ENCODE assay signal across 8 cellular contexts in genomic region chr2:37711308-37711731, GRCh38. TPM values are rescaled to one million over a fixed set of nuclear protein-coding genes. Genes with fewer than 3 reads are reported as not detected.
A peak's percentile ranks its signal among the peaks of the same experiment; 100 is the strongest.
DNase-seq lines count a peak whose midpoint lies in the region; ATAC-seq and TF ChIP-seq lines count a peak whose summit lies in the region.

No MANE protein-coding gene starts in this region.

- peak overlapping the region; percentile 30 to 64 (median 38) for H3K4me3 Mint-ChIP-seq in CD4-positive, CD25-positive, alpha-beta regulatory T cell
- H3K4me3 Mint-ChIP-seq in endothelial cell (ENCODE audit: unreplicated experiment): no peak overlapping the region

- H3K27ac ChIP-seq in CD4-positive, CD25-positive, alpha-beta regulatory T cell (ENCODE audit: insufficient read depth, low read length, poor library complexity, severe bottlenecking): peak overlapping the region; percentile 48
- H3K27ac ChIP-seq in gastrocnemius medialis: no peak overlapping the region

- H3K27me3 ChIP-seq in CD4-positive, CD25-positive, alpha-beta regulatory T cell (ENCODE audit: control insufficient read depth, insufficient read depth, low read length): no peaks in the 10 kb centered on the region
- no peaks in the 10 kb centered on the region for H3K27me3 ChIP-seq in gastrocnemius medialis

- peaks cover 39 to 52% (median 42%) of the 10 kb centered on the region in 4 donors for H3K4me1 Mint-ChIP-seq in CD4-positive, CD25-positive, alpha-beta regulatory T cell
- H3K4me1 Mint-ChIP-seq in endothelial cell (ENCODE audit: unreplicated experiment): peaks cover 18% of the 10 kb centered on the region

- peak; percentile 90 for ATAC-seq in CD4-positive, CD25-positive, alpha-beta regulatory T cell (ENCODE audit: low read depth in 2 of 2)
- ATAC-seq in gastrocnemius medialis (no peak), GM18519 (IDR thresholded peaks at IDR 0.05; ENCODE audit: low FRiP score, unreplicated experiment) (no peak)

- no peaks in the 10 kb centered on the region for H3K27me3 Mint-ChIP-seq in CD4-positive, CD25-positive, alpha-beta regulatory T cell
- no peaks in the 10 kb centered on the region for H3K27me3 Mint-ChIP-seq in endothelial cell (ENCODE audit: unreplicated experiment)

- DNase-seq in CD4-positive, CD25-positive, alpha-beta regulatory T cell: peak in 2 of 3 donors; percentile 34 to 84
- DNase-seq in H4 (ENCODE audit: low spot score) (peak; percentile 84), SIG-M5 (lab: John Stamatoyannopoulos, UW) (peak; percentile 85), endothelial cell (ENCODE audit: low spot score) (peak; percentile 8), NCI-H446 treated with DMSO at 0.1 percent for 48 hours (lab: John Stamatoyannopoulos, UW) (no peak), gastrocnemius medialis (no peak)
- peak; percentile 4 for DNase-seq in stimulated activated CD8-positive, alpha-beta memory T cell treated with anti-CD3 and anti-CD28 coated beads, Interleukin-4, amount 100 ng/mL, for 24 hours (ENCODE audit: low read depth)

- peaks cover 24% of the 10 kb centered on the region for H3K4me1 ChIP-seq in CD4-positive, CD25-positive, alpha-beta regulatory T cell (ENCODE audit: control insufficient read depth, insufficient read depth, low read length, poor library complexity, severe bottlenecking)
- peaks cover 0 to 3% of the 10 kb centered on the region in 2 donors for H3K4me1 ChIP-seq in gastrocnemius medialis

- no peaks in the 10 kb centered on the region for H3K36me3 Mint-ChIP-seq in CD4-positive, CD25-positive, alpha-beta regulatory T cell
- no peaks in the 10 kb centered on the region for H3K36me3 Mint-ChIP-seq in endothelial cell (ENCODE audit: low read depth, unreplicated experiment)

- H3K36me3 ChIP-seq in CD4-positive, CD25-positive, alpha-beta regulatory T cell (ENCODE audit: control insufficient read depth, insufficient read depth, low read length): no peaks in the 10 kb centered on the region
- no peaks in the 10 kb centered on the region for H3K36me3 ChIP-seq in gastrocnemius medialis

- in situ Hi-C loops in gastrocnemius medialis (cut with MboI; ENCODE audit: low sequenced_read_pairs in 4 of 4): no loop called here

- H3K4me3 ChIP-seq in CD4-positive, CD25-positive, alpha-beta regulatory T cell (ENCODE audit: low read depth, low read length): peak overlapping the region; percentile 39
- H3K4me3 ChIP-seq in gastrocnemius medialis: no peak overlapping the region

- TF ChIP-seq POLR2A in gastrocnemius medialis (IDR thresholded peaks at IDR 0.05): no peak

- TF ChIP-seq CTCF in endothelial cell (IDR thresholded peaks at IDR 0.05; ENCODE audit: unreplicated experiment) (no peak), gastrocnemius medialis (IDR thresholded peaks at IDR 0.05 in 4 of 5, conservative IDR thresholded peaks at IDR 0.05 in 1 of 5) (no peak)

- intact Hi-C loops in gastrocnemius medialis (cut with DNase I; ENCODE audit: low total_unique reads): no loop called here

- H3K27ac Mint-ChIP-seq in CD4-positive, CD25-positive, alpha-beta regulatory T cell: peak overlapping the region; percentile 42 to 74 (median 50)
- no peak overlapping the region for H3K27ac Mint-ChIP-seq in endothelial cell (ENCODE audit: unreplicated experiment)

- peaks cover 5 to 7% of the 10 kb centered on the region in 2 experiments for H3K9me3 ChIP-seq in CD4-positive, CD25-positive, alpha-beta regulatory T cell (ENCODE audit: control insufficient read depth in 2 of 2, low read length in 2 of 2)
- H3K9me3 ChIP-seq in gastrocnemius medialis: no peaks in the 10 kb centered on the region

- H3K9me3 Mint-ChIP-seq in CD4-positive, CD25-positive, alpha-beta regulatory T cell: peaks cover 0 to 8% (median 6%) of the 10 kb centered on the region in 7 donors
- no peaks in the 10 kb centered on the region for H3K9me3 Mint-ChIP-seq in endothelial cell (ENCODE audit: unreplicated experiment)

RNA-seq across cellular contexts. Expression of gene CDC42EP3, which starts 39.9 kb away (rescaled TPM):
- total RNA-seq in CD4-positive, CD25-positive, alpha-beta regulatory T cell: 36.4 TPM
- 10 to 100 TPM; 57.9 to 81.4 (median 68.5) TPM for polyA plus RNA-seq in CD4-positive, CD25-positive, alpha-beta regulatory T cell
- 4.1 and 8.5 TPM in 2 replicates for total RNA-seq in H4 (2014; rRNA removed; shearing (Covaris generic))
- total RNA-seq in endothelial cell (ENCODE audit: unreplicated experiment) (53.1 TPM), gastrocnemius medialis (10 to 100 TPM; 20.0 to 90.6 (median 57.2) TPM)

Comparison
In these comparisons a context has a peak if more than half of its experiments do, and no peak if none do; other contexts are left out.
1. ATAC-seq: peak in CD4-positive, CD25-positive, alpha-beta regulatory T cell (2 of 2); none in gastrocnemius medialis (0 of 2) and GM18519 (single experiment).
2. DNase-seq: peak in CD4-positive, CD25-positive, alpha-beta regulatory T cell (2 of 3), H4 (single experiment), SIG-M5 (single experiment), endothelial cell (single experiment) and stimulated activated CD8-positive, alpha-beta memory T cell treated with anti-CD3 and anti-CD28 coated beads, Interleukin-4, amount 100 ng/mL, for 24 hours (single experiment); none in NCI-H446 treated with DMSO at 0.1 percent for 48 hours (single experiment) and gastrocnemius medialis (0 of 2).